In the genomic region with DNA sequence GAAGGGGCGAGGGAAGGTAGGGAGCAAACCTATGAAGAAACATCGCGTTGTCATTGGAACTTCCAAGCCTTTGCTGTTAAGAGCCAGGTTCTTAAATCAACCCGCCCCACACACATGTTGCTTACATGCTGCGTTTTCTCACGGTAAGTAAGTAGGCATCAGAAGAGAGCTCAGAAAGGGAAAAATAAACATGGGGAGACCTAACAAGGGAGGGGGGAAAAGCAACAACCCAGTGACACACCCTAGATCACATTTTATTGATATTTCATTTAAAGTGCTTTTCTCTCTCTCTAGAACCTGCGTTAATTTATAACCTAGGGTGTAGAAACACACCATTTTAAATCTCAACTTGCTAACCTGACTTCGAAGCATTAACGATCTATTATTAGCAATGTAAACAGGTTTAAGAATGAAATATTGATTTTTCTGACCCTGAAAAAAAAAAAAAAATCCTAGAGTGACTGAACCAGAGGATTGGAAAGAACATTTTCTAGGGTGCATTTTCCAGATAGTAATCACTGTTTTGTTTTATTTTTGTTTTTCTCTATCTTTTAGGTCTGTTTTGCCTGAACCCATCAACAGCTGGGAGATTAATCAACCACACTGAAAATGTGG, we compare ENCODE assay signal across 1 cellular context.
A peak's percentile ranks its signal among the peaks of the same experiment; 100 is the strongest.
TF ChIP-seq lines count a peak whose summit lies in the region.

No MANE protein-coding gene starts in this region.

TF ChIP-seq in GM23338, 12 proteins besides CTCF, POLR2A, EP300 and RAD21 (continued from another document):
- TF ChIP-seq, protein P1, sequence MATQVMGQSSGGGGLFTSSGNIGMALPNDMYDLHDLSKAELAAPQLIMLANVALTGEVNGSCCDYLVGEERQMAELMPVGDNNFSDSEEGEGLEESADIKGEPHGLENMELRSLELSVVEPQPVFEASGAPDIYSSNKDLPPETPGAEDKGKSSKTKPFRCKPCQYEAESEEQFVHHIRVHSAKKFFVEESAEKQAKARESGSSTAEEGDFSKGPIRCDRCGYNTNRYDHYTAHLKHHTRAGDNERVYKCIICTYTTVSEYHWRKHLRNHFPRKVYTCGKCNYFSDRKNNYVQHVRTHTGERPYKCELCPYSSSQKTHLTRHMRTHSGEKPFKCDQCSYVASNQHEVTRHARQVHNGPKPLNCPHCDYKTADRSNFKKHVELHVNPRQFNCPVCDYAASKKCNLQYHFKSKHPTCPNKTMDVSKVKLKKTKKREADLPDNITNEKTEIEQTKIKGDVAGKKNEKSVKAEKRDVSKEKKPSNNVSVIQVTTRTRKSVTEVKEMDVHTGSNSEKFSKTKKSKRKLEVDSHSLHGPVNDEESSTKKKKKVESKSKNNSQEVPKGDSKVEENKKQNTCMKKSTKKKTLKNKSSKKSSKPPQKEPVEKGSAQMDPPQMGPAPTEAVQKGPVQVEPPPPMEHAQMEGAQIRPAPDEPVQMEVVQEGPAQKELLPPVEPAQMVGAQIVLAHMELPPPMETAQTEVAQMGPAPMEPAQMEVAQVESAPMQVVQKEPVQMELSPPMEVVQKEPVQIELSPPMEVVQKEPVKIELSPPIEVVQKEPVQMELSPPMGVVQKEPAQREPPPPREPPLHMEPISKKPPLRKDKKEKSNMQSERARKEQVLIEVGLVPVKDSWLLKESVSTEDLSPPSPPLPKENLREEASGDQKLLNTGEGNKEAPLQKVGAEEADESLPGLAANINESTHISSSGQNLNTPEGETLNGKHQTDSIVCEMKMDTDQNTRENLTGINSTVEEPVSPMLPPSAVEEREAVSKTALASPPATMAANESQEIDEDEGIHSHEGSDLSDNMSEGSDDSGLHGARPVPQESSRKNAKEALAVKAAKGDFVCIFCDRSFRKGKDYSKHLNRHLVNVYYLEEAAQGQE (IDR thresholded peaks at IDR 0.05; ENCODE audit: unreplicated experiment): no peak
- TF ChIP-seq ZNF331 (CRISPR knock-in tag; IDR thresholded peaks at IDR 0.05; ENCODE audit: low read depth): no peak
- peak; percentile 25 for TF ChIP-seq EZH2phosphoT487 (IDR thresholded peaks at IDR 0.05; ENCODE audit: unreplicated experiment)
- no peak for TF ChIP-seq POLR2AphosphoS5 (IDR thresholded peaks at IDR 0.05; ENCODE audit: low read depth)
- no peak for TF ChIP-seq CREB1 (CRISPR knock-in tag; IDR thresholded peaks at IDR 0.05; ENCODE audit: low read depth)
- peak; percentile 21 for TF ChIP-seq EZH2 (IDR thresholded peaks at IDR 0.05; ENCODE audit: low read depth, unreplicated experiment)
- TF ChIP-seq, protein P2, sequence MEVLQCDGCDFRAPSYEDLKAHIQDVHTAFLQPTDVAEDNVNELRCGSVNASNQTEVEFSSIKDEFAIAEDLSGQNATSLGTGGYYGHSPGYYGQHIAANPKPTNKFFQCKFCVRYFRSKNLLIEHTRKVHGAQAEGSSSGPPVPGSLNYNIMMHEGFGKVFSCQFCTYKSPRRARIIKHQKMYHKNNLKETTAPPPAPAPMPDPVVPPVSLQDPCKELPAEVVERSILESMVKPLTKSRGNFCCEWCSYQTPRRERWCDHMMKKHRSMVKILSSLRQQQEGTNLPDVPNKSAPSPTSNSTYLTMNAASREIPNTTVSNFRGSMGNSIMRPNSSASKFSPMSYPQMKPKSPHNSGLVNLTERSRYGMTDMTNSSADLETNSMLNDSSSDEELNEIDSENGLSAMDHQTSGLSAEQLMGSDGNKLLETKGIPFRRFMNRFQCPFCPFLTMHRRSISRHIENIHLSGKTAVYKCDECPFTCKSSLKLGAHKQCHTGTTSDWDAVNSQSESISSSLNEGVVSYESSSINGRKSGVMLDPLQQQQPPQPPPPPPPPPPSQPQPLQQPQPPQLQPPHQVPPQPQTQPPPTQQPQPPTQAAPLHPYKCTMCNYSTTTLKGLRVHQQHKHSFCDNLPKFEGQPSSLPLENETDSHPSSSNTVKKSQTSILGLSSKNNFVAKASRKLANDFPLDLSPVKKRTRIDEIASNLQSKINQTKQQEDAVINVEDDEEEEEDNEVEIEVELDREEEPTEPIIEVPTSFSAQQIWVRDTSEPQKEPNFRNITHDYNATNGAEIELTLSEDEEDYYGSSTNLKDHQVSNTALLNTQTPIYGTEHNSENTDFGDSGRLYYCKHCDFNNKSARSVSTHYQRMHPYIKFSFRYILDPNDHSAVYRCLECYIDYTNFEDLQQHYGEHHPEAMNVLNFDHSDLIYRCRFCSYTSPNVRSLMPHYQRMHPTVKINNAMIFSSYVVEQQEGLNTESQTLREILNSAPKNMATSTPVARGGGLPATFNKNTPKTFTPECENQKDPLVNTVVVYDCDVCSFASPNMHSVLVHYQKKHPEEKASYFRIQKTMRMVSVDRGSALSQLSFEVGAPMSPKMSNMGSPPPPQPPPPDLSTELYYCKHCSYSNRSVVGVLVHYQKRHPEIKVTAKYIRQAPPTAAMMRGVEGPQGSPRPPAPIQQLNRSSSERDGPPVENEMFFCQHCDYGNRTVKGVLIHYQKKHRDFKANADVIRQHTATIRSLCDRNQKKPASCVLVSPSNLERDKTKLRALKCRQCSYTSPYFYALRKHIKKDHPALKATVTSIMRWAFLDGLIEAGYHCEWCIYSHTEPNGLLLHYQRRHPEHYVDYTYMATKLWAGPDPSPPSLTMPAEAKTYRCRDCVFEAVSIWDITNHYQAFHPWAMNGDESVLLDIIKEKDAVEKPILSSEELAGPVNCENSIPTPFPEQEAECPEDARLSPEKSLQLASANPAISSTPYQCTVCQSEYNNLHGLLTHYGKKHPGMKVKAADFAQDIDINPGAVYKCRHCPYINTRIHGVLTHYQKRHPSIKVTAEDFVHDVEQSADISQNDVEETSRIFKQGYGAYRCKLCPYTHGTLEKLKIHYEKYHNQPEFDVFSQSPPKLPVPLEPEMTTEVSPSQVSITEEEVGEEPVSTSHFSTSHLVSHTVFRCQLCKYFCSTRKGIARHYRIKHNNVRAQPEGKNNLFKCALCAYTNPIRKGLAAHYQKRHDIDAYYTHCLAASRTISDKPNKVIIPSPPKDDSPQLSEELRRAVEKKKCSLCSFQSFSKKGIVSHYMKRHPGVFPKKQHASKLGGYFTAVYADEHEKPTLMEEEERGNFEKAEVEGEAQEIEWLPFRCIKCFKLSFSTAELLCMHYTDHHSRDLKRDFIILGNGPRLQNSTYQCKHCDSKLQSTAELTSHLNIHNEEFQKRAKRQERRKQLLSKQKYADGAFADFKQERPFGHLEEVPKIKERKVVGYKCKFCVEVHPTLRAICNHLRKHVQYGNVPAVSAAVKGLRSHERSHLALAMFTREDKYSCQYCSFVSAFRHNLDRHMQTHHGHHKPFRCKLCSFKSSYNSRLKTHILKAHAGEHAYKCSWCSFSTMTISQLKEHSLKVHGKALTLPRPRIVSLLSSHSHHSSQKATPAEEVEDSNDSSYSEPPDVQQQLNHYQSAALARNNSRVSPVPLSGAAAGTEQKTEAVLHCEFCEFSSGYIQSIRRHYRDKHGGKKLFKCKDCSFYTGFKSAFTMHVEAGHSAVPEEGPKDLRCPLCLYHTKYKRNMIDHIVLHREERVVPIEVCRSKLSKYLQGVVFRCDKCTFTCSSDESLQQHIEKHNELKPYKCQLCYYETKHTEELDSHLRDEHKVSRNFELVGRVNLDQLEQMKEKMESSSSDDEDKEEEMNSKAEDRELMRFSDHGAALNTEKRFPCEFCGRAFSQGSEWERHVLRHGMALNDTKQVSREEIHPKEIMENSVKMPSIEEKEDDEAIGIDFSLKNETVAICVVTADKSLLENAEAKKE (CRISPR knock-in tag; IDR thresholded peaks at IDR 0.05): no peak
